In genomic region chr10:73768881-73769280, GRCh38 we compare ENCODE assay signal across 1 cellular context.
TF ChIP-seq lines count a peak whose summit lies in the region.

No MANE protein-coding gene starts in this region.

TF ChIP-seq in H1, 55 proteins besides CTCF, POLR2A, EP300 and RAD21:
- TF ChIP-seq RXRA (IDR thresholded peaks at IDR 0.05; ENCODE audit: insufficient read depth, low read depth, low read length) (no peak), HDAC2 (IDR thresholded peaks at IDR 0.05; ENCODE audit: borderline replicate concordance in 1 of 2, low read depth in 2 of 2, low read length in 2 of 2) (no peak), RNF2 (IDR thresholded peaks at IDR 0.05; ENCODE audit: borderline replicate concordance, low read depth, low read length, missing control alignments, poor library complexity, severe bottlenecking) (no peak), SP4 (IDR thresholded peaks at IDR 0.05; ENCODE audit: low read length) (no peak), HDAC6 (IDR thresholded peaks at IDR 0.05; ENCODE audit: low read depth, low read length) (no peak), TBP (IDR thresholded peaks at IDR 0.05; ENCODE audit: low read depth, low read length) (no peak), SRF (IDR thresholded peaks at IDR 0.05; ENCODE audit: low read depth, low read length) (no peak), RBBP5 (IDR thresholded peaks at IDR 0.05; ENCODE audit: borderline replicate concordance, low read depth, low read length) (no peak), SUZ12 (IDR thresholded peaks at IDR 0.05; ENCODE audit: low read length) (no peak), BCL11A (IDR thresholded peaks at IDR 0.05; ENCODE audit: low read depth in 2 of 2, low read length in 2 of 2) (no peak), CBX8 (IDR thresholded peaks at IDR 0.05; ENCODE audit: borderline replicate concordance, low read depth, low read length) (no peak), CEBPB (IDR thresholded peaks at IDR 0.05; ENCODE audit: low read depth, low read length) (no peak), CHD2 (IDR thresholded peaks at IDR 0.05; ENCODE audit: low read length) (no peak), SIRT6 (IDR thresholded peaks at IDR 0.05; ENCODE audit: low read length) (no peak), SAP30 (IDR thresholded peaks at IDR 0.05; ENCODE audit: insufficient read depth, insufficient replicate concordance, low read length) (no peak), SP1 (IDR thresholded peaks at IDR 0.05; ENCODE audit: low read depth, low read length) (no peak), CTBP2 (IDR thresholded peaks at IDR 0.05; ENCODE audit: borderline replicate concordance, insufficient read depth, insufficient read length, low read length) (no peak)
- TF ChIP-seq, protein P1, sequence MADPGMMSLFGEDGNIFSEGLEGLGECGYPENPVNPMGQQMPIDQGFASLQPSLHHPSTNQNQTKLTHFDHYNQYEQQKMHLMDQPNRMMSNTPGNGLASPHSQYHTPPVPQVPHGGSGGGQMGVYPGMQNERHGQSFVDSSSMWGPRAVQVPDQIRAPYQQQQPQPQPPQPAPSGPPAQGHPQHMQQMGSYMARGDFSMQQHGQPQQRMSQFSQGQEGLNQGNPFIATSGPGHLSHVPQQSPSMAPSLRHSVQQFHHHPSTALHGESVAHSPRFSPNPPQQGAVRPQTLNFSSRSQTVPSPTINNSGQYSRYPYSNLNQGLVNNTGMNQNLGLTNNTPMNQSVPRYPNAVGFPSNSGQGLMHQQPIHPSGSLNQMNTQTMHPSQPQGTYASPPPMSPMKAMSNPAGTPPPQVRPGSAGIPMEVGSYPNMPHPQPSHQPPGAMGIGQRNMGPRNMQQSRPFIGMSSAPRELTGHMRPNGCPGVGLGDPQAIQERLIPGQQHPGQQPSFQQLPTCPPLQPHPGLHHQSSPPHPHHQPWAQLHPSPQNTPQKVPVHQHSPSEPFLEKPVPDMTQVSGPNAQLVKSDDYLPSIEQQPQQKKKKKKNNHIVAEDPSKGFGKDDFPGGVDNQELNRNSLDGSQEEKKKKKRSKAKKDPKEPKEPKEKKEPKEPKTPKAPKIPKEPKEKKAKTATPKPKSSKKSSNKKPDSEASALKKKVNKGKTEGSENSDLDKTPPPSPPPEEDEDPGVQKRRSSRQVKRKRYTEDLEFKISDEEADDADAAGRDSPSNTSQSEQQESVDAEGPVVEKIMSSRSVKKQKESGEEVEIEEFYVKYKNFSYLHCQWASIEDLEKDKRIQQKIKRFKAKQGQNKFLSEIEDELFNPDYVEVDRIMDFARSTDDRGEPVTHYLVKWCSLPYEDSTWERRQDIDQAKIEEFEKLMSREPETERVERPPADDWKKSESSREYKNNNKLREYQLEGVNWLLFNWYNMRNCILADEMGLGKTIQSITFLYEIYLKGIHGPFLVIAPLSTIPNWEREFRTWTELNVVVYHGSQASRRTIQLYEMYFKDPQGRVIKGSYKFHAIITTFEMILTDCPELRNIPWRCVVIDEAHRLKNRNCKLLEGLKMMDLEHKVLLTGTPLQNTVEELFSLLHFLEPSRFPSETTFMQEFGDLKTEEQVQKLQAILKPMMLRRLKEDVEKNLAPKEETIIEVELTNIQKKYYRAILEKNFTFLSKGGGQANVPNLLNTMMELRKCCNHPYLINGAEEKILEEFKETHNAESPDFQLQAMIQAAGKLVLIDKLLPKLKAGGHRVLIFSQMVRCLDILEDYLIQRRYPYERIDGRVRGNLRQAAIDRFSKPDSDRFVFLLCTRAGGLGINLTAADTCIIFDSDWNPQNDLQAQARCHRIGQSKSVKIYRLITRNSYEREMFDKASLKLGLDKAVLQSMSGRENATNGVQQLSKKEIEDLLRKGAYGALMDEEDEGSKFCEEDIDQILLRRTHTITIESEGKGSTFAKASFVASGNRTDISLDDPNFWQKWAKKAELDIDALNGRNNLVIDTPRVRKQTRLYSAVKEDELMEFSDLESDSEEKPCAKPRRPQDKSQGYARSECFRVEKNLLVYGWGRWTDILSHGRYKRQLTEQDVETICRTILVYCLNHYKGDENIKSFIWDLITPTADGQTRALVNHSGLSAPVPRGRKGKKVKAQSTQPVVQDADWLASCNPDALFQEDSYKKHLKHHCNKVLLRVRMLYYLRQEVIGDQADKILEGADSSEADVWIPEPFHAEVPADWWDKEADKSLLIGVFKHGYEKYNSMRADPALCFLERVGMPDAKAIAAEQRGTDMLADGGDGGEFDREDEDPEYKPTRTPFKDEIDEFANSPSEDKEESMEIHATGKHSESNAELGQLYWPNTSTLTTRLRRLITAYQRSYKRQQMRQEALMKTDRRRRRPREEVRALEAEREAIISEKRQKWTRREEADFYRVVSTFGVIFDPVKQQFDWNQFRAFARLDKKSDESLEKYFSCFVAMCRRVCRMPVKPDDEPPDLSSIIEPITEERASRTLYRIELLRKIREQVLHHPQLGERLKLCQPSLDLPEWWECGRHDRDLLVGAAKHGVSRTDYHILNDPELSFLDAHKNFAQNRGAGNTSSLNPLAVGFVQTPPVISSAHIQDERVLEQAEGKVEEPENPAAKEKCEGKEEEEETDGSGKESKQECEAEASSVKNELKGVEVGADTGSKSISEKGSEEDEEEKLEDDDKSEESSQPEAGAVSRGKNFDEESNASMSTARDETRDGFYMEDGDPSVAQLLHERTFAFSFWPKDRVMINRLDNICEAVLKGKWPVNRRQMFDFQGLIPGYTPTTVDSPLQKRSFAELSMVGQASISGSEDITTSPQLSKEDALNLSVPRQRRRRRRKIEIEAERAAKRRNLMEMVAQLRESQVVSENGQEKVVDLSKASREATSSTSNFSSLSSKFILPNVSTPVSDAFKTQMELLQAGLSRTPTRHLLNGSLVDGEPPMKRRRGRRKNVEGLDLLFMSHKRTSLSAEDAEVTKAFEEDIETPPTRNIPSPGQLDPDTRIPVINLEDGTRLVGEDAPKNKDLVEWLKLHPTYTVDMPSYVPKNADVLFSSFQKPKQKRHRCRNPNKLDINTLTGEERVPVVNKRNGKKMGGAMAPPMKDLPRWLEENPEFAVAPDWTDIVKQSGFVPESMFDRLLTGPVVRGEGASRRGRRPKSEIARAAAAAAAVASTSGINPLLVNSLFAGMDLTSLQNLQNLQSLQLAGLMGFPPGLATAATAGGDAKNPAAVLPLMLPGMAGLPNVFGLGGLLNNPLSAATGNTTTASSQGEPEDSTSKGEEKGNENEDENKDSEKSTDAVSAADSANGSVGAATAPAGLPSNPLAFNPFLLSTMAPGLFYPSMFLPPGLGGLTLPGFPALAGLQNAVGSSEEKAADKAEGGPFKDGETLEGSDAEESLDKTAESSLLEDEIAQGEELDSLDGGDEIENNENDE (IDR thresholded peaks at IDR 0.05; ENCODE audit: insufficient replicate concordance, low read length) = no peak
- TF ChIP-seq, protein P2, sequence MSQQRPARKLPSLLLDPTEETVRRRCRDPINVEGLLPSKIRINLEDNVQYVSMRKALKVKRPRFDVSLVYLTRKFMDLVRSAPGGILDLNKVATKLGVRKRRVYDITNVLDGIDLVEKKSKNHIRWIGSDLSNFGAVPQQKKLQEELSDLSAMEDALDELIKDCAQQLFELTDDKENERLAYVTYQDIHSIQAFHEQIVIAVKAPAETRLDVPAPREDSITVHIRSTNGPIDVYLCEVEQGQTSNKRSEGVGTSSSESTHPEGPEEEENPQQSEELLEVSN (IDR thresholded peaks at IDR 0.05) = no peak
